Comparison of ENCODE assay signal across 10 cellular contexts in genomic region chr15:70245932-70246622, GRCh38.
DNase-seq lines count a peak whose midpoint lies in the region; ATAC-seq and TF ChIP-seq lines count a peak whose summit lies in the region.
"Had no signal": no experiment of that assay in that cellular context is flagged by ENCODE, and none has a peak within 500 bp of the region (broad histone marks: within the 10 kb centered on the region; RNA-seq: fewer than 3 reads in every experiment).

No MANE protein-coding gene starts in this region.

- H3K4me1 ChIP-seq in upper lobe of left lung = peaks cover 0 to 11% (median 3%) of the 10 kb centered on the region in 4 donors

- DNase-seq in activated effector memory CD4-positive, alpha-beta T cell treated with anti-CD3 and anti-CD28 coated beads, Interleukin-2, amount 50 U/mL, for 16 hours = peak; percentile 61
- no peak for DNase-seq in activated effector memory CD4-positive, alpha-beta T cell treated with Interleukin-2 at 50 U/mL for 16 hours
- peak; percentile 18 for DNase-seq in SKM-1 (lab: John Stamatoyannopoulos, UW; ENCODE audit: unreplicated experiment)
- DNase-seq in left ventricle myocardium superior = peak; percentile 55
- DNase-seq in upper lobe of left lung = peak; percentile 73 to 75
- no peak for DNase-seq in cortex of kidney (lab: John Stamatoyannopoulos, UW)
- no peak for DNase-seq in stimulated activated naive CD4-positive, alpha-beta T cell treated with Interleukin-2 at 50 U/mL for 16 hours (lab: John Stamatoyannopoulos, UW)
- DNase-seq: activated gamma-delta T cell had no signal

- TF ChIP-seq CTCF in upper lobe of left lung (IDR thresholded peaks at IDR 0.05) = no peak

- peak overlapping the region in 1 of 4 donors; percentile 43 for H3K27ac ChIP-seq in upper lobe of left lung
- H3K27ac ChIP-seq: C4-2B had no signal

- no peaks in the 10 kb centered on the region for H3K27me3 ChIP-seq in upper lobe of left lung

- H3K36me3 ChIP-seq in upper lobe of left lung = no peaks in the 10 kb centered on the region

- no peak overlapping the region for H3K4me3 ChIP-seq in upper lobe of left lung

- ATAC-seq in left ventricle myocardium superior = peak; percentile 77
- ATAC-seq in upper lobe of left lung (ENCODE audit: low FRiP score in 2 of 2) = peak; percentile 48 to 77
- no peak for ATAC-seq in GM21529 (IDR thresholded peaks at IDR 0.05; ENCODE audit: unreplicated experiment)

- TF ChIP-seq EP300 in upper lobe of left lung (IDR thresholded peaks at IDR 0.05) = no peak

- intact Hi-C loops in left ventricle myocardium superior (cut with micrococcal nuclease) = no loop called here

- no peak for TF ChIP-seq POLR2A in upper lobe of left lung (IDR thresholded peaks at IDR 0.05)

- 77 to 86% methylated on average over 9 to 12 of the region's 12 CpGs for WGBS in upper lobe of left lung, 2 donors

- no peaks in the 10 kb centered on the region for H3K9me3 ChIP-seq in upper lobe of left lung

Comparison
In these comparisons a context has a peak if more than half of its experiments do, and no peak if none do; other contexts are left out.
1. DNase-seq: peak in activated effector memory CD4-positive, alpha-beta T cell treated with anti-CD3 and anti-CD28 coated beads, Interleukin-2, amount 50 U/mL, for 16 hours (single experiment), SKM-1 (single experiment), left ventricle myocardium superior (single experiment) and upper lobe of left lung (2 of 2); none in activated effector memory CD4-positive, alpha-beta T cell treated with Interleukin-2 at 50 U/mL for 16 hours (single experiment), cortex of kidney (single experiment) and stimulated activated naive CD4-positive, alpha-beta T cell treated with Interleukin-2 at 50 U/mL for 16 hours (single experiment).